Comparison of ENCODE assay signal across 8 cellular contexts in the genomic region with DNA sequence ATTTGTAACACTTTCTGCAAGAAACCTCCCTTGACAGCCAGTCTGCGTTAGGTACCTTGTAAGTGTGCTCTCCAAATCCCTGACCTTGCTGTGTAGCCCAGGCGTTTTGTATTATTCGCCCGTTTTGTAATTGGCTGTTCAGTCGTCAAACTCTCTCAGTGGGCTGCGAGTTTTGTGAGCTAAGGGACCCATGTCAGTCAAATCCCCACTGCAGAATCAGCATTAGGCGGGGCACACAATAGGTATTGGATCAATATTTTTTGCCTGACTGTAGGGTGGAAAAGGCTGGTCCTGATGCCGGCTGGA. TPM values are rescaled to one million over a fixed set of nuclear protein-coding genes. Genes with fewer than 3 reads are reported as not detected.
DNase-seq lines count a peak whose midpoint lies in the region; ATAC-seq, FAIRE-seq and TF ChIP-seq lines count a peak whose summit lies in the region.

No MANE protein-coding gene starts in this region.

- H3F3A ChIP-seq in OCI-LY1 (ENCODE audit: insufficient read depth, low read length): no peaks in the 10 kb centered on the region

- peak overlapping the region; percentile 89 for H3K4me3 ChIP-seq in OCI-LY1 (ENCODE audit: low read depth, low read length, poor library complexity, severe bottlenecking)
- H3K4me3 ChIP-seq in endocrine pancreas (ENCODE audit: control insufficient read depth, insufficient read depth, low read length): peak overlapping the region; percentile 57
- peak overlapping the region; percentile 43 to 80 (median 66) for H3K4me3 ChIP-seq in pancreas

- CTCF ChIA-PET in Calu3 (lab: Charles Lee): interaction anchor here (0.5 to 1.3 kb wide), 5 partner anchors 9 to 1012 kb away, joined by 3 to 7 read pairs (median 4); a partner anchor contains a TSS

- peak in 2 of 4 donors; percentile 1 for ATAC-seq in pancreas
- ATAC-seq in HG02884 (IDR thresholded peaks at IDR 0.05; ENCODE audit: unreplicated experiment): no peak

- FAIRE-seq in pancreas (lab: Jason Lieb, UNC): no peak

- DNase-seq in Calu3 (no peak), pancreas (no peak), epidermal melanocyte (ENCODE audit: insufficient read length, low spot score) (no peak), RKO (ENCODE audit: low spot score) (no peak)
- DNase-seq in stimulated activated naive CD4-positive, alpha-beta T cell (lab: John Stamatoyannopoulos, UW): no peak

- H3K36me3 ChIP-seq in OCI-LY1 (ENCODE audit: insufficient read depth, low read length): no peaks in the 10 kb centered on the region
- H3K36me3 ChIP-seq in endocrine pancreas (ENCODE audit: control insufficient read depth, insufficient read depth, low read length): no peaks in the 10 kb centered on the region
- no peaks in the 10 kb centered on the region for H3K36me3 ChIP-seq in pancreas

- no peaks in the 10 kb centered on the region for H3K79me2 ChIP-seq in OCI-LY1 (ENCODE audit: insufficient read depth, low read length)

- H2AFZ ChIP-seq in OCI-LY1 (ENCODE audit: low read length): no peak overlapping the region

- no peak overlapping the region for H3K27ac ChIP-seq in OCI-LY1 (ENCODE audit: low read depth, low read length, poor library complexity, severe bottlenecking)
- H3K27ac ChIP-seq in pancreas: peak overlapping the region; percentile 84 to 91 (median 88)

- no peak overlapping the region for H3K27ac Mint-ChIP-seq in Calu3 (ENCODE audit: unreplicated experiment)

- WGBS in pancreas, 2 donors: 10 to 12% methylated on average over 8 of the region's 8 CpGs

- no peak for TF ChIP-seq CTCF in Calu3 (IDR thresholded peaks at IDR 0.05; ENCODE audit: unreplicated experiment)
- no peak for TF ChIP-seq CTCF in OCI-LY1 (IDR thresholded peaks at IDR 0.05; ENCODE audit: low read length)
- no peak for TF ChIP-seq CTCF in pancreas (IDR thresholded peaks at IDR 0.05)

- H3K9me2 ChIP-seq in OCI-LY1 (ENCODE audit: low read depth, low read length): no peaks in the 10 kb centered on the region

- H3K4me2 ChIP-seq in OCI-LY1 (ENCODE audit: low read length): peak overlapping the region; percentile 85

- no peak overlapping the region; the same call in 1 of the 2 replicates for H3K9ac ChIP-seq in OCI-LY1 (ENCODE audit: low read length)
- peak overlapping the region; percentile 55 for H3K9ac ChIP-seq in endocrine pancreas (ENCODE audit: control insufficient read depth, insufficient read depth, low read length)

- H3K4me3 Mint-ChIP-seq in Calu3 (ENCODE audit: low read depth, unreplicated experiment): peak overlapping the region; percentile 93

- H3K27me3 ChIP-seq in OCI-LY1 (ENCODE audit: insufficient read depth, low read length) (no peaks in the 10 kb centered on the region), endocrine pancreas (ENCODE audit: control insufficient read depth, insufficient read depth, low read length) (no peaks in the 10 kb centered on the region), pancreas (no peaks in the 10 kb centered on the region)

- H3K36me3 Mint-ChIP-seq in Calu3 (ENCODE audit: insufficient read depth, unreplicated experiment): peaks cover 11% of the 10 kb centered on the region

- no TSS peak for BruUV-seq in Calu3 (replicated peaks; lab: Mats Ljungman, UMichigan)

- intact Hi-C loops in Calu3 (cut with micrococcal nuclease; ENCODE audit: unreplicated experiment) (no loop called here), pancreas (cut with DNase I) (no loop called here)

- H3K9me3 ChIP-seq in OCI-LY1 (ENCODE audit: low read length): no peaks in the 10 kb centered on the region
- H3K9me3 ChIP-seq in endocrine pancreas (ENCODE audit: control insufficient read depth, low read length): no peaks in the 10 kb centered on the region
- H3K9me3 ChIP-seq in pancreas: no peaks in the 10 kb centered on the region

- no peaks in the 10 kb centered on the region for H3K9me3 Mint-ChIP-seq in Calu3 (ENCODE audit: low read depth, unreplicated experiment)

- H4K20me1 ChIP-seq in OCI-LY1 (ENCODE audit: insufficient read depth, low read length): no peaks in the 10 kb centered on the region

- peaks cover 21% of the 10 kb centered on the region for H3K27me3 Mint-ChIP-seq in Calu3 (ENCODE audit: unreplicated experiment)

- peaks cover 18% of the 10 kb centered on the region for H3K4me1 Mint-ChIP-seq in Calu3 (ENCODE audit: low read depth, unreplicated experiment)

- peaks cover 11% of the 10 kb centered on the region for H3K4me1 ChIP-seq in OCI-LY1 (ENCODE audit: insufficient read depth, low read length, severe bottlenecking)
- H3K4me1 ChIP-seq in endocrine pancreas (ENCODE audit: control insufficient read depth, insufficient read depth, low read length): peaks cover 7% of the 10 kb centered on the region
- H3K4me1 ChIP-seq in pancreas: no peaks in the 10 kb centered on the region

RNA-seq across cellular contexts. Expression of a gene that starts 0.7 kb away (rescaled TPM):
- total RNA-seq in Calu3 (2022): 6.7 and 9.8 TPM in 2 replicates
- 1 to 10 TPM; 1.1 to 5.8 (median 1.9) TPM for total RNA-seq in pancreas
- 1 to 10 TPM; 1.6 to 5.1 TPM for polyA plus RNA-seq in pancreas

RNA-seq across cellular contexts. Expression of a gene that starts 23.9 kb away (rescaled TPM):
- total RNA-seq in Calu3 (2022): not detected in 2 replicates
- 1 to 10 TPM; 1.0 to 4.3 (median 2.1) TPM for total RNA-seq in pancreas
- 1 to 10 TPM; 5.1 to 8.3 TPM for polyA plus RNA-seq in pancreas

RNA-seq across cellular contexts. Expression of a gene that starts 32.1 kb away (rescaled TPM):
- not detected in 2 replicates for total RNA-seq in Calu3 (2022)
- not detected for total RNA-seq in pancreas
- polyA plus RNA-seq in pancreas: not detected

RNA-seq across cellular contexts. Expression of a gene that starts 34.8 kb away (rescaled TPM):
- total RNA-seq in Calu3 (2022) (5.1 and 6.8 TPM in 2 replicates), pancreas (1 to 10 TPM; 1.8 to 3.5 (median 3.1) TPM)
- 1 to 10 TPM; 4.6 to 9.8 TPM for polyA plus RNA-seq in pancreas

RNA-seq across cellular contexts. Expression of a gene that starts 43.8 kb away (rescaled TPM):
- total RNA-seq in Calu3 (2022) (1.9 and 2.4 TPM in 2 replicates), pancreas (under 1 TPM; 0.19 to 0.38 (median 0.31) TPM)
- polyA plus RNA-seq in pancreas: under 1 TPM; 0.34 to 0.38 TPM
